33 cellular contexts compared by ENCODE assay signal in genomic region chr2:1811258-1811970, GRCh38.
"Had no signal": no experiment of that assay in that cellular context is flagged by ENCODE, and none has a peak within 500 bp of the region (broad histone marks: within the 10 kb centered on the region; RNA-seq: fewer than 3 reads in every experiment).

No MANE protein-coding gene starts in this region.

- H3K36me3 Mint-ChIP-seq: activated CD4-positive, alpha-beta memory T cell treated with anti-CD3 and anti-CD28 coated beads for 36 hours; activated naive CD4-positive, alpha-beta T cell treated with anti-CD3 and anti-CD28 coated beads, Interleukin-2, amount 50 U/mL, for 72 hours; stimulated activated memory B cell treated with anti-CD40 and anti-IgM and Interleukin-4, amounts not matched to agents 10 μg/mL and 1 μg/mL and 100 μg/mL, for 72 hours had no signal

- DNase-seq: activated CD4-positive, alpha-beta memory T cell treated with anti-CD3 and anti-CD28 coated beads for 36 hours; activated CD4-positive, alpha-beta T cell treated with anti-CD3 and anti-CD28 coated beads, Interleukin-2, amount 10 ng/mL, durations not matched to agents 24 days and 14 days; activated CD4-positive, CD25-positive, alpha-beta regulatory T cell treated with anti-CD3 and anti-CD28 coated beads, Interleukin-2, amount 50 U/mL, for 72 hours; activated T-cell treated with anti-CD3 and anti-CD28 coated beads, Interleukin-2, amount 50 U/mL, for 4 hours; central memory CD4-positive, alpha-beta T cell; effector CD4-positive, alpha-beta T cell; esophagus squamous epithelium; islet precursor cell; left cardiac atrium; left ventricle myocardium superior; pancreas; small intestine; stimulated activated CD4-positive, alpha-beta T cell treated with anti-CD3 and anti-CD28 coated beads, Interleukin-1b, Interleukin-23, amount 100 ng/mL, for 48 hours; stimulated activated CD4-positive, alpha-beta T cell treated with anti-CD3 and anti-CD28 coated beads, Interleukin-4, amount 100 ng/mL, for 4 hours; stimulated activated CD8-positive, alpha-beta memory T cell treated with anti-CD3 and anti-CD28 coated beads, Interleukin-4, amount 100 ng/mL, for 48 hours; stimulated activated naive CD8-positive, alpha-beta T cell treated with anti-CD3 and anti-CD28 coated beads, Interleukin-15, amount 100 ng/mL, for 72 hours; substantia nigra; T-helper 9 cell; upper lobe of left lung had no signal

- H3K27me3 ChIP-seq: breast epithelium, pancreas, sigmoid colon, upper lobe of left lung, vagina had no signal

- H3K9me3 ChIP-seq: breast epithelium, esophagus squamous epithelium, pancreas, psoas muscle, sigmoid colon, upper lobe of left lung, vagina had no signal

- H3K4me1 ChIP-seq: pancreas, psoas muscle, upper lobe of left lung had no signal

- ATAC-seq: activated naive CD4-positive, alpha-beta T cell treated with anti-CD3 and anti-CD28 coated beads, Interleukin-2, amount 50 U/mL, for 72 hours; activated T-cell treated with anti-CD3 and anti-CD28 coated beads, Interleukin-2, amount 50 U/mL, for 4 hours; left cardiac atrium; left ventricle myocardium superior; pancreas; psoas muscle; stimulated activated memory B cell treated with anti-CD40 and anti-IgM and Interleukin-4, amounts not matched to agents 10 μg/mL and 1 μg/mL and 100 μg/mL, for 72 hours; stimulated activated naive CD8-positive, alpha-beta T cell treated with anti-CD3 and anti-CD28 coated beads, Interleukin-15, amount 100 ng/mL, for 72 hours had no signal

- FAIRE-seq: endometrium, frontal cortex, pancreas, small intestine, TTC549 had no signal

- H3K27ac ChIP-seq: breast epithelium, epithelial cell of prostate, esophagus squamous epithelium, pancreas, psoas muscle, sigmoid colon, upper lobe of left lung, vagina, VCaP had no signal

- H3K27ac Mint-ChIP-seq: activated CD4-positive, alpha-beta memory T cell treated with anti-CD3 and anti-CD28 coated beads for 36 hours; activated CD4-positive, alpha-beta T cell treated with anti-CD3 and anti-CD28 coated beads, Interleukin-2, amount 10 ng/mL, durations not matched to agents 24 days and 14 days; activated naive CD4-positive, alpha-beta T cell treated with anti-CD3 and anti-CD28 coated beads, Interleukin-2, amount 50 U/mL, for 72 hours; activated T-helper 2 cell treated with anti-CD3 and anti-CD28 coated beads, Interferon-gamma antibody, Interleukin-2, Interleukin-4, amounts not matched to agents 10 μg/mL and 5 μg/mL and 100 μg/mL, durations not matched to agents 14 hours and 24 hours and 36 hours; dendritic cell treated with granulocyte-macrophage colony-stimulating factor and Interleukin-4, amounts not matched to agents 40 ng/mL and 50 ng/mL, for 4 days; stimulated activated memory B cell treated with anti-CD40 and anti-IgM and Interleukin-4, amounts not matched to agents 10 μg/mL and 1 μg/mL and 100 μg/mL, for 72 hours had no signal

- H3K36me3 ChIP-seq: breast epithelium, esophagus squamous epithelium, pancreas, sigmoid colon, upper lobe of left lung, vagina had no signal

- H3K9me3 Mint-ChIP-seq: activated CD4-positive, alpha-beta memory T cell treated with anti-CD3 and anti-CD28 coated beads for 36 hours; activated CD4-positive, alpha-beta T cell treated with anti-CD3 and anti-CD28 coated beads, Interleukin-2, amount 10 ng/mL, durations not matched to agents 24 days and 14 days; activated naive CD4-positive, alpha-beta T cell treated with anti-CD3 and anti-CD28 coated beads, Interleukin-2, amount 50 U/mL, for 72 hours; activated T-cell treated with anti-CD3 and anti-CD28 coated beads, Interleukin-2, amount 50 U/mL, for 4 hours; dendritic cell treated with granulocyte-macrophage colony-stimulating factor and Interleukin-4, amounts not matched to agents 40 ng/mL and 50 ng/mL, for 4 days; nephron; stimulated activated memory B cell treated with anti-CD40 and anti-IgM and Interleukin-4, amounts not matched to agents 10 μg/mL and 1 μg/mL and 100 μg/mL, for 72 hours; stimulated activated naive CD8-positive, alpha-beta T cell treated with anti-CD3 and anti-CD28 coated beads, Interleukin-15, amount 100 ng/mL, for 72 hours had no signal

- H3K4me1 Mint-ChIP-seq: activated CD4-positive, alpha-beta T cell treated with anti-CD3 and anti-CD28 coated beads, Interleukin-2, amount 10 ng/mL, durations not matched to agents 24 days and 14 days; stimulated activated memory B cell treated with anti-CD40 and anti-IgM and Interleukin-4, amounts not matched to agents 10 μg/mL and 1 μg/mL and 100 μg/mL, for 72 hours; stimulated activated naive CD8-positive, alpha-beta T cell treated with anti-CD3 and anti-CD28 coated beads, Interleukin-15, amount 100 ng/mL, for 72 hours had no signal

- H3K4me3 ChIP-seq: breast epithelium, esophagus squamous epithelium, pancreas, psoas muscle, sigmoid colon, upper lobe of left lung, vagina had no signal

- H3K4me3 Mint-ChIP-seq: activated CD4-positive, alpha-beta memory T cell treated with anti-CD3 and anti-CD28 coated beads for 36 hours; activated CD4-positive, alpha-beta T cell treated with anti-CD3 and anti-CD28 coated beads, Interleukin-2, amount 10 ng/mL, durations not matched to agents 24 days and 14 days; activated T-cell treated with anti-CD3 and anti-CD28 coated beads, Interleukin-2, amount 50 U/mL, for 4 hours; dendritic cell treated with granulocyte-macrophage colony-stimulating factor and Interleukin-4, amounts not matched to agents 40 ng/mL and 50 ng/mL, for 4 days; nephron; stimulated activated memory B cell treated with anti-CD40 and anti-IgM and Interleukin-4, amounts not matched to agents 10 μg/mL and 1 μg/mL and 100 μg/mL, for 72 hours; stimulated activated naive CD8-positive, alpha-beta T cell treated with anti-CD3 and anti-CD28 coated beads, Interleukin-15, amount 100 ng/mL, for 72 hours had no signal

- H3K27me3 Mint-ChIP-seq: dendritic cell treated with granulocyte-macrophage colony-stimulating factor and Interleukin-4, amounts not matched to agents 40 ng/mL and 50 ng/mL, for 4 days had no signal
